In the genomic region with DNA sequence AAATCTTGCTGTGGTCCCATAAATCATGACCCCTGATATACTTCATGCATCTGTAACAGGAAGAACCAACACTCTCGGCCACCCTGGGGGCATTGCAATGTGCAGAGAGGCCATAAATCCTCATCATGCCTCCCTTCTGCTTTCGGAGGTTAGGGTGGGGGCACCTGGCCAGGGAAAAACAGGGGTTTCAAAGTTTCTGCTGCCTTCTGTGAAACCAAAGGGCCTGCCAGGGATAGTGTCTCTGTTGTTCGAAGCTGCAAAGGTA, we compare ENCODE assay signal across 13 cellular contexts.
A peak's percentile ranks its signal among the peaks of the same experiment; 100 is the strongest.
DNase-seq lines count a peak whose midpoint lies in the region; ATAC-seq, FAIRE-seq and TF ChIP-seq lines count a peak whose summit lies in the region.
"Had no signal": no experiment of that assay in that cellular context is flagged by ENCODE, and none has a peak within 500 bp of the region (broad histone marks: within the 10 kb centered on the region; RNA-seq: fewer than 3 reads in every experiment).

No MANE protein-coding gene starts in this region.

- no peak for FAIRE-seq in endothelial cell of umbilical vein (lab: Jason Lieb, UNC)

- peak; percentile 19 for TF ChIP-seq POLR2A in endothelial cell of umbilical vein (IDR thresholded peaks at IDR 0.05; ENCODE audit: low read depth, low read length)

- intact Hi-C loops in endothelial cell of umbilical vein (cut with micrococcal nuclease): no loop called here

- TF ChIP-seq EP300 in SK-N-SH (IDR thresholded peaks at IDR 0.05; ENCODE audit: borderline replicate concordance in 1 of 2, low read depth in 1 of 2, low read length in 1 of 2): peak in 1 of 2 experiments; percentile 46; a peak in 1 of 4 replicates

- no peak for ATAC-seq in SK-N-SH treated with all-trans-retinoic acid at 6 μM for 48 hours
- no peak for ATAC-seq in omental fat pad (ENCODE audit: low FRiP score)
- no peak for ATAC-seq in HG02798 (IDR thresholded peaks at IDR 0.05; ENCODE audit: poor library complexity, unreplicated experiment)

- dilution Hi-C loops in endothelial cell of umbilical vein (cut with MboI; ENCODE audit: extremely low pct_ligation_motif_present, low sequenced_read_pairs): no loop called here

- H3K9ac ChIP-seq in SK-N-SH (no peak overlapping the region), endothelial cell of umbilical vein (replicated peaks; ENCODE audit: extremely low read depth, insufficient read depth, low read length) (no peak overlapping the region), smooth muscle cell (ENCODE audit: low read depth) (no peak overlapping the region)
- H3K9ac ChIP-seq: BLaER1 had no signal

- peak; percentile 62 for DNase-seq in SK-N-SH
- DNase-seq in NCI-H69 (lab: John Stamatoyannopoulos, UW): peak; percentile 54
- DNase-seq in endothelial cell of umbilical vein (ENCODE audit: low read depth, low spot score): no peak
- no peak for DNase-seq in smooth muscle cell (lab: John Stamatoyannopoulos, UW; ENCODE audit: unreplicated experiment)
- DNase-seq in hepatic stellate cell (ENCODE audit: low spot score): no peak
- DNase-seq in omental fat pad (ENCODE audit: low spot score): no peak
- DNase-seq: DMS53, GF-D8, HCEC 1CT had no signal

- H3K36me3 ChIP-seq in SK-N-SH (replicated peaks in 1 of 2; ENCODE audit: control insufficient read depth in 1 of 2, insufficient read depth in 2 of 2, low read length in 1 of 2) (no peaks in the 10 kb centered on the region), endothelial cell of umbilical vein (ENCODE audit: control insufficient read depth in 2 of 2, extremely low read depth in 1 of 2, insufficient read depth in 2 of 2, low read length in 2 of 2) (no peaks in the 10 kb centered on the region), smooth muscle cell (ENCODE audit: low read depth) (no peaks in the 10 kb centered on the region)
- H3K36me3 ChIP-seq: BLaER1 had no signal

- H3K27me3 ChIP-seq in SK-N-SH (ENCODE audit: insufficient read depth): no peaks in the 10 kb centered on the region
- no peaks in the 10 kb centered on the region for H3K27me3 ChIP-seq in endothelial cell of umbilical vein (ENCODE audit: control insufficient read depth in 2 of 2, insufficient read depth in 2 of 2, low read length in 2 of 2)
- no peaks in the 10 kb centered on the region for H3K27me3 ChIP-seq in smooth muscle cell (ENCODE audit: low read depth)
- H3K27me3 ChIP-seq: BLaER1 had no signal

- H3F3A ChIP-seq in SK-N-SH (replicated peaks; ENCODE audit: insufficient read depth) (no peaks in the 10 kb centered on the region), smooth muscle cell (ENCODE audit: low read depth) (no peaks in the 10 kb centered on the region)

- no peak overlapping the region for H3K4me3 ChIP-seq in SK-N-SH (ENCODE audit: low read depth in 2 of 2, low read length in 1 of 2)
- H3K4me3 ChIP-seq in endothelial cell of umbilical vein (replicated peaks in 1 of 3; ENCODE audit: insufficient read depth in 1 of 3, low read depth in 1 of 3, low read length in 3 of 3): no peak overlapping the region
- H3K4me3 ChIP-seq in smooth muscle cell: no peak overlapping the region
- H3K4me3 ChIP-seq: BLaER1 had no signal

- H2AFZ ChIP-seq in SK-N-SH (ENCODE audit: low read depth) (no peak overlapping the region), endothelial cell of umbilical vein (ENCODE audit: low read depth, low read length) (no peak overlapping the region), smooth muscle cell (ENCODE audit: low read depth) (no peak overlapping the region)

- H3K9me2 ChIP-seq in SK-N-SH: no peaks in the 10 kb centered on the region

- no peak overlapping the region; a peak in 1 of 4 replicates for H3K27ac ChIP-seq in SK-N-SH (ENCODE audit: low read depth in 2 of 2, low read length in 1 of 2)
- H3K27ac ChIP-seq in endothelial cell of umbilical vein (ENCODE audit: insufficient read depth, low read depth, low read length): no peak overlapping the region
- no peak overlapping the region for H3K27ac ChIP-seq in smooth muscle cell (ENCODE audit: low read depth)
- H3K27ac ChIP-seq: 22Rv1, BLaER1 had no signal

- TF ChIP-seq CTCF in SK-N-SH (IDR thresholded peaks at IDR 0.05) (no peak), endothelial cell of umbilical vein (IDR thresholded peaks at IDR 0.05; ENCODE audit: extremely low read depth in 1 of 2, insufficient read depth in 1 of 2, low read depth in 1 of 2, low read length in 2 of 2) (no peak), smooth muscle cell (IDR thresholded peaks at IDR 0.05; ENCODE audit: borderline replicate concordance, insufficient read depth, poor library complexity, severe bottlenecking) (no peak), omental fat pad (IDR thresholded peaks at IDR 0.05) (no peak)

- POLR2A ChIA-PET in SK-N-SH (lab: Yijun Ruan, JAX) (no interaction called here), endothelial cell of umbilical vein (lab: Charles Lee) (no interaction called here)

- no peak overlapping the region for H3K4me2 ChIP-seq in SK-N-SH
- no peak overlapping the region for H3K4me2 ChIP-seq in endothelial cell of umbilical vein (ENCODE audit: insufficient read depth, low read length)
- H3K4me2 ChIP-seq in smooth muscle cell: peak overlapping the region; percentile 43
- H3K4me2 ChIP-seq: BLaER1 had no signal

- 34% methylated on average over 3 of the region's 3 CpGs for WGBS in SK-N-SH (ENCODE audit: low lambda C conversion rate)
- 55% methylated on average over 3 of the region's 3 CpGs for WGBS in smooth muscle cell (ENCODE audit: low lambda C conversion rate)

- H4K20me1 ChIP-seq in SK-N-SH (ENCODE audit: insufficient read depth) (no peaks in the 10 kb centered on the region), endothelial cell of umbilical vein (replicated peaks; ENCODE audit: control insufficient read depth, extremely low read depth, insufficient read depth, low read length) (no peaks in the 10 kb centered on the region), smooth muscle cell (ENCODE audit: low read depth) (no peaks in the 10 kb centered on the region)
- H4K20me1 ChIP-seq: BLaER1 had no signal

- no TSS peak for BruUV-seq in endothelial cell of umbilical vein (replicated peaks; lab: Mats Ljungman, UMichigan)

- H3K9me1 ChIP-seq in endothelial cell of umbilical vein (replicated peaks; ENCODE audit: control insufficient read depth, extremely low read depth, insufficient read depth, low read length): no peaks in the 10 kb centered on the region

- no peaks in the 10 kb centered on the region for H3K79me2 ChIP-seq in SK-N-SH (ENCODE audit: insufficient read depth)
- no peaks in the 10 kb centered on the region for H3K79me2 ChIP-seq in endothelial cell of umbilical vein (ENCODE audit: control insufficient read depth, insufficient read depth, low read length)
- no peaks in the 10 kb centered on the region for H3K79me2 ChIP-seq in smooth muscle cell (ENCODE audit: low read depth)

- H3K4me1 ChIP-seq in SK-N-SH (ENCODE audit: control insufficient read depth in 1 of 2, insufficient read depth in 2 of 2, low read depth in 1 of 2, low read length in 1 of 2) (peaks cover 0 to 30% of the 10 kb centered on the region in 2 experiments; a peak in 1 of 4 replicates), endothelial cell of umbilical vein (ENCODE audit: control insufficient read depth, extremely low read depth, insufficient read depth, low read length) (no peaks in the 10 kb centered on the region), smooth muscle cell (ENCODE audit: low read depth) (no peaks in the 10 kb centered on the region)
- H3K4me1 ChIP-seq: BLaER1 had no signal

- CTCF ChIA-PET in SK-N-SH (lab: Yijun Ruan, JAX) (interaction anchor here (0.8 to 1.5 kb wide), 3 partner anchors 171 to 426 kb away, joined by 3 read pairs; no protein-coding TSS in a partner anchor), endothelial cell of umbilical vein (lab: Charles Lee) (interaction anchor here (0.6 to 1.1 kb wide), 2 partner anchors 44 to 194 kb away, joined by 3 to 4 read pairs; a partner anchor contains a TSS)

- H3K9me3 ChIP-seq in SK-N-SH (no peaks in the 10 kb centered on the region), endothelial cell of umbilical vein (replicated peaks; ENCODE audit: control insufficient read depth, insufficient read depth, low read length) (no peaks in the 10 kb centered on the region), smooth muscle cell (replicated peaks; ENCODE audit: low read depth) (no peaks in the 10 kb centered on the region)

- TF ChIP-seq RAD21 in SK-N-SH (IDR thresholded peaks at IDR 0.05; ENCODE audit: low read length): no peak

TF ChIP-seq in SK-N-SH treated with all-trans-retinoic acid at 6 μM for 48 hours, 23 proteins besides CTCF, POLR2A, EP300 and RAD21:
- no peak for TF ChIP-seq ISL1 (CRISPR knock-in tag; IDR thresholded peaks at IDR 0.05)
- no peak for TF ChIP-seq ZFP3 (CRISPR knock-in tag; IDR thresholded peaks at IDR 0.05)

TF ChIP-seq in endothelial cell of umbilical vein, 7 proteins besides CTCF, POLR2A, EP300 and RAD21:
- TF ChIP-seq POLR2AphosphoS5 (IDR thresholded peaks at IDR 0.05; ENCODE audit: insufficient read depth, low read depth, low read length) (no peak), FOS (IDR thresholded peaks at IDR 0.05; ENCODE audit: borderline replicate concordance, insufficient read depth, low read length) (no peak), MYC (IDR thresholded peaks at IDR 0.05; ENCODE audit: low read depth, low read length) (no peak), JUN (IDR thresholded peaks at IDR 0.05; ENCODE audit: borderline replicate concordance, insufficient read depth, insufficient read length, low read depth) (no peak), EZH2 (IDR thresholded peaks at IDR 0.05; ENCODE audit: borderline replicate concordance, low read depth, low read length, severe bottlenecking) (no peak), GATA2 (IDR thresholded peaks at IDR 0.05; ENCODE audit: insufficient read depth, insufficient read length, low read depth, low read length) (no peak)
- TF ChIP-seq, protein P1, sequence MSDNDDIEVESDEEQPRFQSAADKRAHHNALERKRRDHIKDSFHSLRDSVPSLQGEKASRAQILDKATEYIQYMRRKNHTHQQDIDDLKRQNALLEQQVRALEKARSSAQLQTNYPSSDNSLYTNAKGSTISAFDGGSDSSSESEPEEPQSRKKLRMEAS (IDR thresholded peaks at IDR 0.05; ENCODE audit: insufficient read depth, insufficient read length): no peak

Comparison
In these comparisons a context has a peak if more than half of its experiments do, and no peak if none do; other contexts are left out.
1. DNase-seq: peak in SK-N-SH (single experiment) and NCI-H69 (single experiment); none in endothelial cell of umbilical vein (single experiment), smooth muscle cell (single experiment), hepatic stellate cell (single experiment) and omental fat pad (single experiment).